Comparison of ENCODE assay signal across 1 cellular context in the genomic region with DNA sequence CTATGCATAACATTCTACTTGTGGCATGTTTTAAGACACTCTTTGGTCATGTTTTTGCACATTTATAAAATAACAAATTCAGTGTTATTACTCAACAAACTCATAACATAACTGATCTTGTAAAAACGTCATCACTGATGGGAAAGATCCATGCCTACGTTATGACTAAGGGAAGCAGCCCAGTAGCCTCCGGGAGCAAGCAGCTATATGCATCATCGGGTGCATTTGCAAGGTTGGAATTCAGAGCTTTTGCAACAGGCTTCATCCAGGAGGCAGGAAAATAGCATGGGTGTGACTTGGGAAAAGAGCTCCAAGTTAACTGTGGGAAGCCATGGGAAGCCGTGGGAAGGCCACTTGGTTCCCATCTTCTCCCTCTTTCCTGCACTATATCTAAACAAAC.
TF ChIP-seq lines count a peak whose summit lies in the region.

No MANE protein-coding gene starts in this region.

TF ChIP-seq in SK-N-SH, 30 proteins besides CTCF, POLR2A, EP300 and RAD21 (continued from another document):
- TF ChIP-seq RCOR1 (IDR thresholded peaks at IDR 0.05; ENCODE audit: low read length) (no peak), NFIC (IDR thresholded peaks at IDR 0.05; ENCODE audit: borderline replicate concordance) (no peak), YY1 (IDR thresholded peaks at IDR 0.05; ENCODE audit: low read depth) (no peak), MXI1 (IDR thresholded peaks at IDR 0.05; ENCODE audit: low read depth, low read length) (no peak), SIN3A (IDR thresholded peaks at IDR 0.05; ENCODE audit: borderline replicate concordance, low read depth, low read length) (no peak), MEF2A (IDR thresholded peaks at IDR 0.05; ENCODE audit: borderline replicate concordance, low read depth) (no peak), TAF1 (IDR thresholded peaks at IDR 0.05; ENCODE audit: borderline replicate concordance, low read depth, low read length) (no peak), FOSL2 (IDR thresholded peaks at IDR 0.05; ENCODE audit: borderline replicate concordance, low read depth) (peak; percentile 62; the same call in 1 of the 2 replicates), FOXM1 (IDR thresholded peaks at IDR 0.05; ENCODE audit: low read depth) (no peak), FOXJ3 (CRISPR knock-in tag; IDR thresholded peaks at IDR 0.05) (no peak), EZH2phosphoT487 (IDR thresholded peaks at IDR 0.05; ENCODE audit: borderline replicate concordance, low read depth) (no peak), CHD2 (IDR thresholded peaks at IDR 0.05; ENCODE audit: low read length, partially characterized antibody) (no peak), POLR2AphosphoS5 (IDR thresholded peaks at IDR 0.05; ENCODE audit: low read depth, low read length) (no peak), JUND (IDR thresholded peaks at IDR 0.05) (peak; percentile 26; the same call in 1 of the 2 replicates), ELF1 (IDR thresholded peaks at IDR 0.05) (no peak), GATA2 (CRISPR knock-in tag; IDR thresholded peaks at IDR 0.05) (no peak)
- TF ChIP-seq, protein P1, sequence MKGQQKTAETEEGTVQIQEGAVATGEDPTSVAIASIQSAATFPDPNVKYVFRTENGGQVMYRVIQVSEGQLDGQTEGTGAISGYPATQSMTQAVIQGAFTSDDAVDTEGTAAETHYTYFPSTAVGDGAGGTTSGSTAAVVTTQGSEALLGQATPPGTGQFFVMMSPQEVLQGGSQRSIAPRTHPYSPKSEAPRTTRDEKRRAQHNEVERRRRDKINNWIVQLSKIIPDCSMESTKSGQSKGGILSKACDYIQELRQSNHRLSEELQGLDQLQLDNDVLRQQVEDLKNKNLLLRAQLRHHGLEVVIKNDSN (IDR thresholded peaks at IDR 0.05; ENCODE audit: borderline replicate concordance, low read depth): no peak
- TF ChIP-seq, protein P2, sequence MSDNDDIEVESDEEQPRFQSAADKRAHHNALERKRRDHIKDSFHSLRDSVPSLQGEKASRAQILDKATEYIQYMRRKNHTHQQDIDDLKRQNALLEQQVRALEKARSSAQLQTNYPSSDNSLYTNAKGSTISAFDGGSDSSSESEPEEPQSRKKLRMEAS (IDR thresholded peaks at IDR 0.05; ENCODE audit: low read depth): 0 out of 2 replicates have a peak, but pooled peaks have one; percentile 17
- TF ChIP-seq, protein P3, sequence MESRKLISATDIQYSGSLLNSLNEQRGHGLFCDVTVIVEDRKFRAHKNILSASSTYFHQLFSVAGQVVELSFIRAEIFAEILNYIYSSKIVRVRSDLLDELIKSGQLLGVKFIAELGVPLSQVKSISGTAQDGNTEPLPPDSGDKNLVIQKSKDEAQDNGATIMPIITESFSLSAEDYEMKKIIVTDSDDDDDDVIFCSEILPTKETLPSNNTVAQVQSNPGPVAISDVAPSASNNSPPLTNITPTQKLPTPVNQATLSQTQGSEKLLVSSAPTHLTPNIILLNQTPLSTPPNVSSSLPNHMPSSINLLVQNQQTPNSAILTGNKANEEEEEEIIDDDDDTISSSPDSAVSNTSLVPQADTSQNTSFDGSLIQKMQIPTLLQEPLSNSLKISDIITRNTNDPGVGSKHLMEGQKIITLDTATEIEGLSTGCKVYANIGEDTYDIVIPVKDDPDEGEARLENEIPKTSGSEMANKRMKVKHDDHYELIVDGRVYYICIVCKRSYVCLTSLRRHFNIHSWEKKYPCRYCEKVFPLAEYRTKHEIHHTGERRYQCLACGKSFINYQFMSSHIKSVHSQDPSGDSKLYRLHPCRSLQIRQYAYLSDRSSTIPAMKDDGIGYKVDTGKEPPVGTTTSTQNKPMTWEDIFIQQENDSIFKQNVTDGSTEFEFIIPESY (IDR thresholded peaks at IDR 0.05; ENCODE audit: borderline replicate concordance, low read depth): no peak
TF ChIP-seq in SK-N-SH: peak in this region for 5.
